ENCODE assay signal across 13 cellular contexts in genomic region chr12:52657305-52657902, GRCh38. TPM values are rescaled to one million over a fixed set of nuclear protein-coding genes. Genes with fewer than 3 reads are reported as not detected.
DNase-seq lines count a peak whose midpoint lies in the region; ATAC-seq lines count a peak whose summit lies in the region.
"Had no signal": no experiment of that assay in that cellular context is flagged by ENCODE, and none has a peak within 500 bp of the region (broad histone marks: within the 10 kb centered on the region; RNA-seq: fewer than 3 reads in every experiment).

No MANE protein-coding gene starts in this region.

- H3K27ac Mint-ChIP-seq in immature natural killer cell, result peak overlapping the region in 4 of 6 donors; percentile 36 to 85 (median 66)

- DNase-seq in left ventricle myocardium superior, result no peak
- DNase-seq in left cardiac atrium, result no peak
- peak; percentile 16 for DNase-seq in NCI-H1105 treated with DMSO at 0.1 percent for 48 hours (lab: John Stamatoyannopoulos, UW)
- DNase-seq in immature natural killer cell, result no peak
- DNase-seq in NAMALWA (ENCODE audit: low spot score), result no peak
- no peak for DNase-seq in retina
- DNase-seq: BE2C; CD4-positive, alpha-beta memory T cell; DMS79; GOT3 had no signal

- peaks cover 4 to 7% (median 5%) of the 10 kb centered on the region in 3 donors for H3K27me3 Mint-ChIP-seq in immature natural killer cell (ENCODE audit: low read depth in 3 of 3)

- intact Hi-C loops in left ventricle myocardium superior (cut with micrococcal nuclease), result no loop called here
- intact Hi-C loops in left cardiac atrium (cut with DNase I), result no loop called here

- ATAC-seq in left ventricle myocardium superior, result peak; percentile 51
- ATAC-seq in left cardiac atrium, result no peak

- peaks cover 15 to 26% of the 10 kb centered on the region in 2 donors for H3K4me1 Mint-ChIP-seq in immature natural killer cell

- H3K4me3 Mint-ChIP-seq in immature natural killer cell, result no peak overlapping the region
- H3K4me3 Mint-ChIP-seq: CD4-positive, alpha-beta memory T cell had no signal

- peaks cover 0 to 9% (median 0%) of the 10 kb centered on the region in 3 donors for H3K36me3 Mint-ChIP-seq in immature natural killer cell
- H3K36me3 Mint-ChIP-seq: CD4-positive, alpha-beta memory T cell had no signal

- no peaks in the 10 kb centered on the region for H3K9me3 Mint-ChIP-seq in immature natural killer cell
- H3K9me3 Mint-ChIP-seq: CD4-positive, alpha-beta memory T cell had no signal

RNA-seq across cellular contexts. Expression of gene KRT2, which starts 5.4 kb away (rescaled TPM):
- total RNA-seq in left ventricle myocardium superior (not detected), left cardiac atrium (not detected)
- 1 to 10 TPM in 1 of 3 donors, under 1 TPM in 2; 0.51 to 1.3 (median 0.61) TPM for polyA plus RNA-seq in immature natural killer cell
- total RNA-seq: G401 had no signal
- polyA plus RNA-seq: AG04450 had no signal

RNA-seq across cellular contexts. Expression of gene KRT1, which starts 22.8 kb away (rescaled TPM):
- 0.15 TPM for total RNA-seq in left ventricle myocardium superior
- under 1 TPM in 1 of 2 donors, not detected in 1; 0.18 TPM for total RNA-seq in left cardiac atrium
- polyA plus RNA-seq in immature natural killer cell, result not detected
- total RNA-seq: G401 had no signal
- polyA plus RNA-seq: A549, AG04450 had no signal

RNA-seq across cellular contexts. Expression of gene KRT73, which starts 39.0 kb away (rescaled TPM):
- not detected for total RNA-seq in left ventricle myocardium superior
- not detected for total RNA-seq in left cardiac atrium
- polyA plus RNA-seq in immature natural killer cell, result 1 to 10 TPM in 1 of 3 donors, under 1 TPM in 1, not detected in 1; 0.82 to 3.3 TPM
- total RNA-seq: G401 had no signal
- polyA plus RNA-seq: A549, AG04450 had no signal

RNA-seq across cellular contexts. Expression of gene KRT77, which starts 45.9 kb away (rescaled TPM):
- total RNA-seq in left ventricle myocardium superior, result not detected
- total RNA-seq in left cardiac atrium, result not detected
- polyA plus RNA-seq in immature natural killer cell, result not detected
- total RNA-seq: CD4-positive, alpha-beta memory T cell; G401 had no signal
- polyA plus RNA-seq: AG04450; CD4-positive, alpha-beta memory T cell had no signal

RNA-seq across cellular contexts. Expression of gene KRT72, which starts 56.1 kb away (rescaled TPM):
- total RNA-seq in left ventricle myocardium superior (not detected), left cardiac atrium (not detected)
- polyA plus RNA-seq in immature natural killer cell, result under 1 TPM in 2 of 3 donors, not detected in 1; 0.34 to 0.93 TPM
- total RNA-seq: G401 had no signal
- polyA plus RNA-seq: A549; AG04450; CD4-positive, alpha-beta memory T cell had no signal
